1 cellular context compared by ENCODE assay signal in the genomic region with DNA sequence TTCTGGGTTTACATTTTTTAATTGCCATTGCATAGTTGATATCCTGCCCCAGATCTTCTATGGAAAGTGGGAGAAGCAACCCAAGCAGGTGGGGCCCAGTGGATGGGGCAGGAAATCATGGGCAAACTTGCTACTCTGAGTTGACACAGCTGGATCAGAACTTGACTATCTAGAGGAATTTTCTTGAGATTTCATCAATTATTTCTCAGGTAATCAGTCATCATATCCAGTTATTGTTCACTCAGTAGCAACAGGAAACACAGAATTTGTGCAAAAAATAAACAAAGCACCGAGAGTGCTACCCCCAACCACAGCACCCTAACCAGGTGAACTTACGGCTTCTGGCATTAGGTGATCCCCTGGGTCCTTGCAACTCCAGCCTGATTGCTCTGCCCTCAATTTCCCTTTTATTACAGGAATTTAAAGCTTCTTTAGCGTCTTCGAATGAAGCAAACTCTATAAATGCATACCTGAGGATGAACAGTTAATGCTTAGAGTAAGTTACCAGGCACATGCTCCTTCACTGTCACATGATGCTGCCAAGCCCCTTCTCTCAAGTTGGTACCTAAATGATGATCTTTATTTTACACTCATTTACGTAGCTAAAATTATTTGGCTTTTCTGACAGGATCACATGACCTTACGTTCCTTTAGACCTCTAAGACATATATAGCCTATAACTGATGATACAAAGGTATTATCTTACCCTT.
TF ChIP-seq lines count a peak whose summit lies in the region.

No MANE protein-coding gene starts in this region.

TF ChIP-seq in GM12878, 131 proteins besides CTCF, POLR2A, EP300 and RAD21:
- TF ChIP-seq ZNF24 (IDR thresholded peaks at IDR 0.05) = no peak
- TF ChIP-seq POLR2AphosphoS5 (IDR thresholded peaks at IDR 0.05; ENCODE audit: low read length) = peak; percentile 62; the same call in 1 of the 2 replicates
- no peak for TF ChIP-seq CEBPZ (IDR thresholded peaks at IDR 0.05; ENCODE audit: low read depth, low read length)
